Comparison of ENCODE assay signal across 8 cellular contexts in the genomic region with DNA sequence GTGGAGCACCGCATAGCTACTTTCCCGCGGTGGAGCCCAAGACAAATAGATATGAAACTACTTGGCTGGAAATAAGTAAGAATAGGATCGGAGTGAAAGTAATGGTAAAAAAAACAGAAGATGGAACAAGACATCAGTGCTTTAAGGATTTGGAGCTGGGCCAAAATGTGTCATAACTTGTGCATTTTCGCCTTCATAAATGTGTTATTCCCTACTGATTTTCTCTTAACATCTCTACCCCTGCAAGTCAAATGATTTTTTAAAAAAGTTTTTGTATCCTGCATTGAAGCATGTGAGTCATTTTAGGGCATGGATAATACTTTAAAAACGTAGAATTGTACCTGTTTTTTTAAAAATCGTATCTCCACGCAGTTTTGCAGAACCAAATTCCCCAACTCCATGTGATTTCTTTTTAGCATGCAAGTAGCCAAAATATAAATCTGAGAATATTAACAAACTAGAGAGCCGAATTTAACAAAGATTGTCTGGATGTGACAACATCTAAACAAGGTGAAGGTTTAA. TPM values are rescaled to one million over a fixed set of nuclear protein-coding genes. Genes with fewer than 3 reads are reported as not detected.
DNase-seq lines count a peak whose midpoint lies in the region; ATAC-seq, FAIRE-seq and TF ChIP-seq lines count a peak whose summit lies in the region.

No MANE protein-coding gene starts in this region.

- H3K4me3 ChIP-seq in HFF-Myc (replicated peaks; ENCODE audit: low read depth, low read length) (peak overlapping the region; percentile 36), astrocyte (ENCODE audit: insufficient read depth, low read depth, low read length) (peak overlapping the region; percentile 60), left lung (peak overlapping the region; percentile 58), thyroid gland (replicated peaks in 1 of 3) (peak overlapping the region; percentile 67 to 89 (median 75))

- H3K36me3 ChIP-seq in astrocyte (ENCODE audit: insufficient read depth, low read length) = no peaks in the 10 kb centered on the region
- no peaks in the 10 kb centered on the region for H3K36me3 ChIP-seq in left lung
- H3K36me3 ChIP-seq in thyroid gland = no peaks in the 10 kb centered on the region

- H3K27ac ChIP-seq in astrocyte (ENCODE audit: low read depth, low read length) (no peak overlapping the region), left lung (peak overlapping the region; percentile 72 to 82), thyroid gland (peak overlapping the region; percentile 81 to 94 (median 89))

- no peak for ATAC-seq in left lung

- TF ChIP-seq CTCF in HFF-Myc (IDR thresholded peaks at IDR 0.05; ENCODE audit: low read depth, low read length, missing control alignments) (no peak), astrocyte (IDR thresholded peaks at IDR 0.05; ENCODE audit: insufficient read depth, low read depth, low read length) (no peak), left lung (IDR thresholded peaks at IDR 0.05) (no peak), thyroid gland (IDR thresholded peaks at IDR 0.05) (no peak)

- H3K27me3 Mint-ChIP-seq in astrocyte (ENCODE audit: low read depth, unreplicated experiment) = peaks cover 22% of the 10 kb centered on the region

- intact Hi-C loops in left lung (cut with DNase I) (no loop called here), thyroid gland (cut with DNase I) (loop anchor here (10.0 kb wide), 1 partner anchor 185 kb away; a partner anchor contains a TSS)

- H3K27ac Mint-ChIP-seq in astrocyte (ENCODE audit: unreplicated experiment) = peak overlapping the region; percentile 85

- in situ Hi-C loops in ACHN (cut with HindIII; ENCODE audit: low pct_ligation_motif_present, low pct_unique_long_range_greater_than_20kb, low sequenced_read_pairs) = no loop called here

- H3K79me2 ChIP-seq in astrocyte (ENCODE audit: insufficient read depth, low read length) = no peaks in the 10 kb centered on the region

- peak overlapping the region; percentile 89 for H2AFZ ChIP-seq in astrocyte (ENCODE audit: low read depth, low read length)

- FAIRE-seq in astrocyte (lab: Jason Lieb, UNC) = no peak

- H3K9me3 Mint-ChIP-seq in astrocyte (ENCODE audit: unreplicated experiment) = peaks cover 16% of the 10 kb centered on the region

- peaks cover 4% of the 10 kb centered on the region for H3K4me1 Mint-ChIP-seq in astrocyte (ENCODE audit: low read depth, unreplicated experiment)

- peak overlapping the region; percentile 61 for H3K9ac ChIP-seq in astrocyte (ENCODE audit: low read length)

- H3K4me1 ChIP-seq in astrocyte (ENCODE audit: insufficient read depth, low read length) (peaks cover 5% of the 10 kb centered on the region), left lung (no peaks in the 10 kb centered on the region), thyroid gland (peaks cover 0 to 18% of the 10 kb centered on the region in 2 donors)

- peaks cover 5% of the 10 kb centered on the region for H3K36me3 Mint-ChIP-seq in astrocyte (ENCODE audit: low read depth, unreplicated experiment)

- DNase-seq in ACHN (peak; percentile 15), HFF-Myc (ENCODE audit: extremely low read depth, low read depth) (no peak), astrocyte (ENCODE audit: low read depth) (peak; percentile 28), left lung (no peak), thyroid gland (no peak), NCI-H345 treated with DMSO at 0.1 percent for 48 hours (lab: John Stamatoyannopoulos, UW; ENCODE audit: unreplicated experiment) (no peak), amniotic stem cell (lab: John Stamatoyannopoulos, UW) (no peak)
- DNase-seq in central memory CD4-positive, alpha-beta T cell = no peak

- TF ChIP-seq POLR2A in thyroid gland (IDR thresholded peaks at IDR 0.05) = no peak

- peaks cover 4% of the 10 kb centered on the region for H3K9me3 ChIP-seq in astrocyte (ENCODE audit: insufficient read depth, low read depth, low read length)
- peaks cover 0 to 12% of the 10 kb centered on the region in 2 donors for H3K9me3 ChIP-seq in left lung
- no peaks in the 10 kb centered on the region for H3K9me3 ChIP-seq in thyroid gland

- peak overlapping the region; percentile 90 for H3K4me2 ChIP-seq in astrocyte (ENCODE audit: low read length)

- H3K27me3 ChIP-seq in astrocyte (ENCODE audit: insufficient read depth, low read length) (peaks cover 13% of the 10 kb centered on the region), left lung (peaks cover 0 to 35% of the 10 kb centered on the region in 2 donors), thyroid gland (no peaks in the 10 kb centered on the region)

- H4K20me1 ChIP-seq in astrocyte (ENCODE audit: insufficient read depth, low read length) = no peaks in the 10 kb centered on the region

- 5 to 8% methylated on average over 9 of the region's 9 CpGs for WGBS in thyroid gland, 2 donors

- H3K4me3 Mint-ChIP-seq in astrocyte (ENCODE audit: unreplicated experiment) = peak overlapping the region; percentile 94

RNA-seq across cellular contexts. Expression of a gene that starts 0.9 kb away (rescaled TPM):
- 1.3 and 2.0 TPM in 2 replicates for total RNA-seq in astrocyte
- total RNA-seq in left lung = 10 to 100 TPM; 13.3 to 21.7 TPM
- 10 to 100 TPM; 19.3 to 37.1 (median 21.3) TPM for total RNA-seq in thyroid gland

Comparison
In these comparisons a context has a peak if more than half of its experiments do, and no peak if none do; other contexts are left out.
1. DNase-seq: peak in ACHN (single experiment) and astrocyte (single experiment); none in HFF-Myc (single experiment), left lung (0 of 2), thyroid gland (0 of 2), NCI-H345 treated with DMSO at 0.1 percent for 48 hours (single experiment), amniotic stem cell (single experiment) and central memory CD4-positive, alpha-beta T cell (single experiment).
2. Peak in every context shown above with its lines, with median percentiles within 50 percentile points of each other: H3K4me3 ChIP-seq.